Comparison of ENCODE assay signal across 8 cellular contexts in genomic region chr9:77176686-77177142, GRCh38. TPM values are rescaled to one million over a fixed set of nuclear protein-coding genes. Genes with fewer than 3 reads are reported as not detected.
A peak's percentile ranks its signal among the peaks of the same experiment; 100 is the strongest.
DNase-seq lines count a peak whose midpoint lies in the region; ATAC-seq, FAIRE-seq and TF ChIP-seq lines count a peak whose summit lies in the region.

No MANE protein-coding gene starts in this region.

- H3K4me1 Mint-ChIP-seq in T-helper 2 cell treated with Interferon-gamma antibody and Interleukin-4, amounts not matched to agents 5 μg/mL and 100 μg/mL, for 36 hours (ENCODE audit: low read depth), result peaks cover 28% of the 10 kb centered on the region
- peaks cover 5% of the 10 kb centered on the region for H3K4me1 Mint-ChIP-seq in activated T-helper 17 cell treated with anti-CD3 and anti-CD28 coated beads, Interleukin-2, amount 50 U/mL, for 72 hours

- TF ChIP-seq CTCF in kidney (IDR thresholded peaks at IDR 0.05; ENCODE audit: borderline replicate concordance, extremely low read depth, insufficient read depth), result no peak

- no peak for ATAC-seq in activated T-helper 17 cell treated with anti-CD3 and anti-CD28 coated beads, Interleukin-2, amount 50 U/mL, for 72 hours (replicated peaks)
- ATAC-seq in GM18505 (IDR thresholded peaks at IDR 0.05; ENCODE audit: unreplicated experiment) (no peak), HG02970 (IDR thresholded peaks at IDR 0.05; ENCODE audit: low FRiP score, unreplicated experiment) (no peak)

- peak overlapping the region; percentile 46 to 81 for H3K4me3 ChIP-seq in kidney (ENCODE audit: low read length in 2 of 2)

- peak overlapping the region; percentile 98 for H3K4me3 Mint-ChIP-seq in T-helper 2 cell treated with Interferon-gamma antibody and Interleukin-4, amounts not matched to agents 5 μg/mL and 100 μg/mL, for 36 hours
- peak overlapping the region; percentile 99 for H3K4me3 Mint-ChIP-seq in activated T-helper 17 cell treated with anti-CD3 and anti-CD28 coated beads, Interleukin-2, amount 50 U/mL, for 72 hours

- H3K4me1 ChIP-seq in kidney (ENCODE audit: control insufficient read depth in 1 of 2, insufficient read depth in 1 of 2, low read depth in 1 of 2, low read length in 2 of 2), result peaks cover 0 to 4% of the 10 kb centered on the region in 2 donors

- H3K27ac ChIP-seq in kidney (ENCODE audit: low read depth in 2 of 2, low read length in 2 of 2), result peak overlapping the region; percentile 88 to 92

- no peaks in the 10 kb centered on the region for H3K36me3 Mint-ChIP-seq in T-helper 2 cell treated with Interferon-gamma antibody and Interleukin-4, amounts not matched to agents 5 μg/mL and 100 μg/mL, for 36 hours (ENCODE audit: low read depth)
- peaks cover 10% of the 10 kb centered on the region for H3K36me3 Mint-ChIP-seq in activated T-helper 17 cell treated with anti-CD3 and anti-CD28 coated beads, Interleukin-2, amount 50 U/mL, for 72 hours (ENCODE audit: low read depth)

- DNase-seq in T-helper 2 cell treated with Interferon-gamma antibody and Interleukin-4, amounts not matched to agents 5 μg/mL and 100 μg/mL, for 36 hours (ENCODE audit: low spot score), result no peak
- DNase-seq in T-helper 2 cell, result no peak
- no peak for DNase-seq in kidney
- peak; percentile 40 for DNase-seq in superior temporal gyrus (ENCODE audit: extremely low spot score)
- DNase-seq in NCI-H2081 (lab: John Stamatoyannopoulos, UW), result no peak

- H3K36me3 ChIP-seq in kidney (ENCODE audit: control insufficient read depth in 1 of 2, insufficient read depth in 2 of 2, low read length in 2 of 2), result no peaks in the 10 kb centered on the region

- TF ChIP-seq POLR2A in GM18505 (IDR thresholded peaks at IDR 0.05; ENCODE audit: borderline replicate concordance, extremely low read depth, insufficient read depth, insufficient read length), result no peak

- H3K9me3 ChIP-seq in kidney (ENCODE audit: control insufficient read depth in 1 of 2, low read length in 2 of 2), result no peaks in the 10 kb centered on the region

- no peak for FAIRE-seq in kidney (lab: Jason Lieb, UNC)

- H3K9ac ChIP-seq in kidney (ENCODE audit: low read length in 2 of 2), result peak overlapping the region in 1 of 2 donors; percentile 70

- H3K27me3 Mint-ChIP-seq in T-helper 2 cell treated with Interferon-gamma antibody and Interleukin-4, amounts not matched to agents 5 μg/mL and 100 μg/mL, for 36 hours (ENCODE audit: low read depth), result peaks cover 11% of the 10 kb centered on the region
- H3K27me3 Mint-ChIP-seq in activated T-helper 17 cell treated with anti-CD3 and anti-CD28 coated beads, Interleukin-2, amount 50 U/mL, for 72 hours, result no peaks in the 10 kb centered on the region

- intact Hi-C loops in kidney (cut with DNase I), result no loop called here

- peak overlapping the region; percentile 91 for H3K27ac Mint-ChIP-seq in T-helper 2 cell treated with Interferon-gamma antibody and Interleukin-4, amounts not matched to agents 5 μg/mL and 100 μg/mL, for 36 hours
- peak overlapping the region; percentile 88 for H3K27ac Mint-ChIP-seq in activated T-helper 17 cell treated with anti-CD3 and anti-CD28 coated beads, Interleukin-2, amount 50 U/mL, for 72 hours

- no peaks in the 10 kb centered on the region for H3K9me3 Mint-ChIP-seq in T-helper 2 cell treated with Interferon-gamma antibody and Interleukin-4, amounts not matched to agents 5 μg/mL and 100 μg/mL, for 36 hours
- H3K9me3 Mint-ChIP-seq in activated T-helper 17 cell treated with anti-CD3 and anti-CD28 coated beads, Interleukin-2, amount 50 U/mL, for 72 hours, result no peaks in the 10 kb centered on the region

RNA-seq across cellular contexts. Expression of gene VPS13A, which starts 0.6 kb away (rescaled TPM):
- 10 to 100 TPM; 43.1 to 44.4 TPM for total RNA-seq in activated T-helper 17 cell treated with anti-CD3 and anti-CD28 coated beads, Interleukin-2, amount 50 U/mL, for 72 hours
- total RNA-seq in kidney, result 32.1 TPM
- polyA plus RNA-seq in kidney (ENCODE audit: insufficient read depth, low read depth, low replicate concordance), result 10.1 TPM
